Comparison of ENCODE assay signal across 11 cellular contexts in the genomic region with DNA sequence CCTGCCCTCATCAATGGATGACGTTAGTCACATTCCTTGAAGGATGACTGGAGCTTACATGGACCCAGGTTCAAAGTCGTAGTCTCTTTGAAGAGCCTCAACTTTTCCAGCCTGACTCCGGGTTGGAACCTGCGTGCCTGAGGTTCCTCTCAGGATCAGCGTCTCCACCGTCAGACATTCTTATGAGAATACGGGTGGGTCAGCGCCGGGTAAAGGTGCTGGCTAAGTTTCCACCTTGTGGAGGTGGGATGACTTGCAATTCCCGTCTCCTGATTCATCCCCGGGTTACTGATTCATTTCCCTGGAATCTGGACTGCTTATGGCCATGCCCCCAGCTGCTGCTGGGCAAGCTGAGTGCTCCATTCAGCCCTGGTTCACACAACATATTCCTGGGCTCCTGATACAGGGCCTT. TPM values are rescaled to one million over a fixed set of nuclear protein-coding genes. Genes with fewer than 3 reads are reported as not detected.
DNase-seq lines count a peak whose midpoint lies in the region; ATAC-seq, FAIRE-seq and TF ChIP-seq lines count a peak whose summit lies in the region.
"Had no signal": no experiment of that assay in that cellular context is flagged by ENCODE, and none has a peak within 500 bp of the region (broad histone marks: within the 10 kb centered on the region; RNA-seq: fewer than 3 reads in every experiment).

No MANE protein-coding gene starts in this region.

- H3K27ac ChIP-seq in brain microvascular endothelial cell (peak overlapping the region; percentile 96), kidney (ENCODE audit: low read depth in 2 of 2, low read length in 2 of 2) (no peak overlapping the region)
- H3K27ac ChIP-seq: prostate gland had no signal

- TF ChIP-seq CTCF in brain microvascular endothelial cell (IDR thresholded peaks at IDR 0.05; ENCODE audit: low read depth, low read length, missing control alignments) (peak; percentile 57), kidney (IDR thresholded peaks at IDR 0.05; ENCODE audit: borderline replicate concordance, extremely low read depth, insufficient read depth) (no peak)

- DNase-seq in ACHN = peak; percentile 99
- DNase-seq in HT-29 (ENCODE audit: low spot score) = peak; percentile 91
- DNase-seq in brain microvascular endothelial cell = peak; percentile 94
- no peak for DNase-seq in left colon
- DNase-seq in NCI-H1092 treated with DMSO at 0.1 percent for 48 hours (lab: John Stamatoyannopoulos, UW) = no peak
- DNase-seq in kidney = no peak
- no peak for DNase-seq in HUDEP-2 (lab: John Stamatoyannopoulos, UW; ENCODE audit: unreplicated experiment in 76 of 76)
- DNase-seq: effector CD4-positive, alpha-beta T cell; stimulated activated naive B cell treated with anti-CD40 and anti-IgM and Interleukin-4, amounts not matched to agents 10 μg/mL and 1 μg/mL and 100 μg/mL, for 72 hours had no signal

- no peaks in the 10 kb centered on the region for H3K9me3 ChIP-seq in kidney (ENCODE audit: control insufficient read depth in 1 of 2, low read length in 2 of 2)
- H3K9me3 ChIP-seq: prostate gland had no signal

- intact Hi-C loops in left colon (cut with DNase I, micrococcal nuclease) = loop anchor here in 1 of 2 donors (10.0 kb wide), 1 partner anchor 319 kb away; no protein-coding TSS in a partner anchor
- intact Hi-C loops in kidney (cut with DNase I) = no loop called here

- FAIRE-seq in kidney (lab: Jason Lieb, UNC) = no peak

- H3K36me3 ChIP-seq in brain microvascular endothelial cell (replicated peaks) = no peaks in the 10 kb centered on the region
- no peaks in the 10 kb centered on the region for H3K36me3 ChIP-seq in kidney (ENCODE audit: control insufficient read depth in 1 of 2, insufficient read depth in 2 of 2, low read length in 2 of 2)
- H3K36me3 ChIP-seq: prostate gland had no signal

- no peak overlapping the region for H3K9ac ChIP-seq in kidney (ENCODE audit: low read length in 2 of 2)

- H3K27me3 ChIP-seq in brain microvascular endothelial cell (replicated peaks) = no peaks in the 10 kb centered on the region

- peaks cover 0 to 3% of the 10 kb centered on the region in 2 donors for H3K4me1 ChIP-seq in kidney (ENCODE audit: control insufficient read depth in 1 of 2, insufficient read depth in 1 of 2, low read depth in 1 of 2, low read length in 2 of 2)
- H3K4me1 ChIP-seq: prostate gland had no signal

- H3K4me3 ChIP-seq in brain microvascular endothelial cell (ENCODE audit: low read depth, low read length) (no peak overlapping the region), kidney (ENCODE audit: low read length in 2 of 2) (no peak overlapping the region)
- H3K4me3 ChIP-seq: prostate gland had no signal

- peak; percentile 36 for ATAC-seq in left colon
- no peak for ATAC-seq in HG03469 (IDR thresholded peaks at IDR 0.05; ENCODE audit: unreplicated experiment)
- ATAC-seq: stimulated activated naive B cell treated with anti-CD40 and anti-IgM and Interleukin-4, amounts not matched to agents 10 μg/mL and 1 μg/mL and 100 μg/mL, for 72 hours had no signal

- in situ Hi-C loops in ACHN (cut with HindIII; ENCODE audit: low pct_ligation_motif_present, low pct_unique_long_range_greater_than_20kb, low sequenced_read_pairs) = no loop called here
- in situ Hi-C loops in brain microvascular endothelial cell (cut with HindIII; ENCODE audit: low pct_ligation_motif_present, low sequenced_read_pairs) = no loop called here

RNA-seq across cellular contexts. Expression of gene CMIP, which starts 38.9 kb away (rescaled TPM):
- total RNA-seq in HT-29 (2014; rRNA removed; shearing (Covaris generic)) = 17.3 and 24.7 TPM in 2 replicates
- 10 to 100 TPM; 81.8 to 84.5 TPM for total RNA-seq in left colon
- 65.7 TPM for total RNA-seq in kidney
- polyA plus RNA-seq in kidney (ENCODE audit: insufficient read depth, low read depth, low replicate concordance) = 16.6 TPM

Comparison
In these comparisons a context has a peak if more than half of its experiments do, and no peak if none do; other contexts are left out.
1. DNase-seq: peak in ACHN (single experiment), HT-29 (single experiment) and brain microvascular endothelial cell (single experiment); none in left colon (0 of 2), NCI-H1092 treated with DMSO at 0.1 percent for 48 hours (single experiment), kidney (single experiment) and HUDEP-2 (0 of 76).